1 cellular context compared by ENCODE assay signal in the genomic region with DNA sequence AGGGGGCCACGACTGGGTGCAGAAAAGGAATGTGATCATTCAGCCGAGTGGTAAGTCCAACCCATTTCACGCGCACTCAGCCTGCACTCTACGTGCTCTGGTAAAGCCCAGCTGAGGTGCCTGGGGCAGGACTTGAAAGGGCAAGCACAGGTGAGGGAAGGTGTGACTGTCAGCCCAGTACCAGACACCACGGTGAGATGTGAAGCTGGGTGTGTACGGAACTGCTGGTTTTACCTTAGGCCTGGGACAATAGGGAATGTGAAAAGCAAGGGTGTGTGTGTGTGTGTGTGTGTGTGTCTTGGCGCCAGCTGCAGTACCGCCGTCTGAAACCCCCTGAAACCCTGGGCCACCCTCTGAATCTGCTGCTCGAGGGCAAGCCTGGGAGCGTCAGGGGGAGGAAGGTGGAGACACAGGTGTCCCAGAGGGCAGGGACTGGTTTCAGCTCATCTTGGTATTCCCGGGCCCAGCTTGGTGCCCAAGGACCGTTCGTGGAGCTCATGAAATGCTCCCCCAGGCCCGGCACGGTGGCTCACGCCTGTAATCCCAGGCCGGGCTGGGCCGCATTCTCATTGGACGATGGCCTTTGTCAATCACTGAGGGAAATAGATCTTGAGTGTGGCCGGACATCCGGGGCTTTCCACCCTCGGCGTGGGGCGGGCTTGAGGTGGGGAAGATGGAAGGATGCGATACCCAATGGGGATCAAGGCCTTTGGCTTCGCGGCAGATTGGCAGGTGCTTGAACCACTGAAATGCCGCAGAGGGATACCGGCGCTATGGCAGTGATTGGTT.
TF ChIP-seq lines count a peak whose summit lies in the region.

No MANE protein-coding gene starts in this region.

TF ChIP-seq in HCT116, 20 proteins besides CTCF, POLR2A, EP300 and RAD21 (continued from another document):
- TF ChIP-seq, protein P1, sequence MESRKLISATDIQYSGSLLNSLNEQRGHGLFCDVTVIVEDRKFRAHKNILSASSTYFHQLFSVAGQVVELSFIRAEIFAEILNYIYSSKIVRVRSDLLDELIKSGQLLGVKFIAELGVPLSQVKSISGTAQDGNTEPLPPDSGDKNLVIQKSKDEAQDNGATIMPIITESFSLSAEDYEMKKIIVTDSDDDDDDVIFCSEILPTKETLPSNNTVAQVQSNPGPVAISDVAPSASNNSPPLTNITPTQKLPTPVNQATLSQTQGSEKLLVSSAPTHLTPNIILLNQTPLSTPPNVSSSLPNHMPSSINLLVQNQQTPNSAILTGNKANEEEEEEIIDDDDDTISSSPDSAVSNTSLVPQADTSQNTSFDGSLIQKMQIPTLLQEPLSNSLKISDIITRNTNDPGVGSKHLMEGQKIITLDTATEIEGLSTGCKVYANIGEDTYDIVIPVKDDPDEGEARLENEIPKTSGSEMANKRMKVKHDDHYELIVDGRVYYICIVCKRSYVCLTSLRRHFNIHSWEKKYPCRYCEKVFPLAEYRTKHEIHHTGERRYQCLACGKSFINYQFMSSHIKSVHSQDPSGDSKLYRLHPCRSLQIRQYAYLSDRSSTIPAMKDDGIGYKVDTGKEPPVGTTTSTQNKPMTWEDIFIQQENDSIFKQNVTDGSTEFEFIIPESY (IDR thresholded peaks at IDR 0.05; ENCODE audit: extremely low read depth, insufficient replicate concordance, low read length): no peak
- peak; percentile 76 for TF ChIP-seq TCF7L2 (IDR thresholded peaks at IDR 0.05; ENCODE audit: borderline replicate concordance, extremely low read depth, insufficient read depth, insufficient read length)
